Comparison of ENCODE assay signal across 20 cellular contexts in the genomic region with DNA sequence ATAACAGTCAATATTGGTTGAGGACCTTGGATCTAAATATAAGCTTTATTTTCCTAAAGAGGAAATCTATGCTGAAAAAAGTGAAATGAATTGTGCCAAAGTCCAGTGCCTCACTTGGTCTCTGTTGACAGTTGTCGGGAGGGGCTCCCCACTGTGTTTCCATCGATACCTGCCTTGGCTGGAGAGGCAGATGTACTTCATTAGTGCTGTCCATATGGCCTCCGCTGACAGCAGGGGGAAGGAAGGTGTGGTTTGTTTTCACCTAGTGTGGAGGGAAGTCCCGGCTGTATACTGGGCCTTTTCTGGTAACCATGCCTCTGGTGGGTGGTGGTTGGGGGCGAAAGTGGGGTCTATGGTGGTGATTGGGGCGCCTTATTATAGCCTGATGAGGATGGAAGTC. TPM values are rescaled to one million over a fixed set of nuclear protein-coding genes. Genes with fewer than 3 reads are reported as not detected.
DNase-seq lines count a peak whose midpoint lies in the region; ATAC-seq, FAIRE-seq and TF ChIP-seq lines count a peak whose summit lies in the region.
"Had no signal": no experiment of that assay in that cellular context is flagged by ENCODE, and none has a peak within 500 bp of the region (broad histone marks: within the 10 kb centered on the region; RNA-seq: fewer than 3 reads in every experiment).

No MANE protein-coding gene starts in this region.

- intact Hi-C loops in Right ventricle myocardium inferior (cut with DNase I) (no loop called here), heart left ventricle (cut with DNase I) (no loop called here)

- TF ChIP-seq POLR2A in heart left ventricle (IDR thresholded peaks at IDR 0.05): no peak
- TF ChIP-seq POLR2A in GM12892 (IDR thresholded peaks at IDR 0.05; ENCODE audit: low read depth, low read length): no peak

- H3K4me1 ChIP-seq in heart left ventricle: peaks cover 0 to 17% (median 4%) of the 10 kb centered on the region in 12 donors

- peak; percentile 52 for DNase-seq in Right ventricle myocardium inferior (ENCODE audit: missing footprints)
- no peak for DNase-seq in heart left ventricle
- peak; percentile 57 for DNase-seq in NCI-H748 treated with DMSO at 0.1 percent for 48 hours (lab: John Stamatoyannopoulos, UW)
- DNase-seq in GM12892 (ENCODE audit: insufficient read length): no peak
- DNase-seq in islet precursor cell: no peak
- DNase-seq: activated CD4-positive, alpha-beta T cell treated with anti-CD3 and anti-CD28 coated beads, Interleukin-2, amount 10 ng/mL, durations not matched to agents 24 days and 14 days; activated gamma-delta T cell; adrenal gland; foreskin fibroblast; Kasumi-1; NCI-H1105 treated with DMSO at 0.1 percent for 48 hours; stimulated activated CD4-positive, alpha-beta T cell treated with anti-CD3 and anti-CD28 coated beads, Interleukin-4, amount 100 ng/mL, for 4 hours had no signal

- no peak overlapping the region for H3K27ac ChIP-seq in heart left ventricle
- H3K27ac ChIP-seq: adrenal gland; BLaER1 treated with 17β-estradiol and CSF1 and Interleukin-3, amounts not matched to agents 10 nM and 100 nM; RWPE1; vagina had no signal

- H3K9me3 ChIP-seq in heart left ventricle: no peaks in the 10 kb centered on the region
- H3K9me3 ChIP-seq: adrenal gland; BLaER1 treated with 17β-estradiol and CSF1 and Interleukin-3, amounts not matched to agents 10 nM and 100 nM; vagina had no signal

- 85 to 87% (median 85%) methylated on average over 6 of the region's 6 CpGs for WGBS in heart left ventricle, 4 donors

- ATAC-seq in Right ventricle myocardium inferior: no peak
- ATAC-seq in heart left ventricle: no peak
- ATAC-seq in HG03159 (IDR thresholded peaks at IDR 0.05; ENCODE audit: unreplicated experiment): no peak
- ATAC-seq in GM19023 (IDR thresholded peaks at IDR 0.05; ENCODE audit: unreplicated experiment): no peak
- ATAC-seq: left lobe of liver had no signal

- no peak for TF ChIP-seq CTCF in heart left ventricle (IDR thresholded peaks at IDR 0.05)

- no peaks in the 10 kb centered on the region for H3K27me3 ChIP-seq in heart left ventricle
- H3K27me3 ChIP-seq: adrenal gland; BLaER1 treated with 17β-estradiol and CSF1 and Interleukin-3, amounts not matched to agents 10 nM and 100 nM; vagina had no signal

- no peaks in the 10 kb centered on the region for H3K36me3 ChIP-seq in heart left ventricle
- H3K36me3 ChIP-seq: adrenal gland, vagina had no signal

- H3K4me3 ChIP-seq in heart left ventricle: no peak overlapping the region
- H3K4me3 ChIP-seq: adrenal gland; BLaER1 treated with 17β-estradiol and CSF1 and Interleukin-3, amounts not matched to agents 10 nM and 100 nM; vagina had no signal

- FAIRE-seq in islet of Langerhans (lab: Jason Lieb, UNC) (peak; percentile 88), GM12892 (lab: Jason Lieb, UNC) (no peak)
- FAIRE-seq: bronchial epithelial cell had no signal

RNA-seq across cellular contexts. Expression of a gene that starts 42.7 kb away (rescaled TPM):
- 10.0 TPM for total RNA-seq in Right ventricle myocardium inferior
- total RNA-seq in heart left ventricle: 10 to 100 TPM in 8 of 9 donors, 1 to 10 TPM in 1; 9.7 to 18.0 (median 13.7) TPM
- 10 to 100 TPM in 1 of 2 donors, 1 to 10 TPM in 1; 6.4 to 10.5 TPM for polyA plus RNA-seq in heart left ventricle
- polyA plus RNA-seq in GM12892 (2012; ENCODE audit: missing spikeins): 23.9 TPM

Comparison
In these comparisons a context has a peak if more than half of its experiments do, and no peak if none do; other contexts are left out.
1. DNase-seq: peak in Right ventricle myocardium inferior (single experiment) and NCI-H748 treated with DMSO at 0.1 percent for 48 hours (single experiment); none in heart left ventricle (0 of 5), GM12892 (single experiment) and islet precursor cell (single experiment).